Comparison of ENCODE assay signal across 20 cellular contexts in genomic region chr17:2487306-2487705, GRCh38. TPM values are rescaled to one million over a fixed set of nuclear protein-coding genes. Genes with fewer than 3 reads are reported as not detected.
DNase-seq lines count a peak whose midpoint lies in the region; ATAC-seq and TF ChIP-seq lines count a peak whose summit lies in the region.
"Had no signal": no experiment of that assay in that cellular context is flagged by ENCODE, and none has a peak within 500 bp of the region (broad histone marks: within the 10 kb centered on the region; RNA-seq: fewer than 3 reads in every experiment).

No MANE protein-coding gene starts in this region.

- H3K4me1 Mint-ChIP-seq in endothelial cell (ENCODE audit: unreplicated experiment), result peaks cover 27% of the 10 kb centered on the region
- H3K4me1 Mint-ChIP-seq in stimulated activated naive B cell treated with anti-CD40 and anti-IgM and Interleukin-4, amounts not matched to agents 10 μg/mL and 1 μg/mL and 100 μg/mL, for 72 hours, result peaks cover 18 to 24% of the 10 kb centered on the region in 2 donors

- DNase-seq in NCI-H510A treated with DMSO at 0.1 percent for 48 hours (lab: John Stamatoyannopoulos, UW) (peak; percentile 13), NCI-H510A (lab: John Stamatoyannopoulos, UW) (no peak), endothelial cell (ENCODE audit: low spot score) (no peak), prostate gland (ENCODE audit: low spot score) (peak; percentile 8), GM19240 (ENCODE audit: insufficient read length, low spot score) (no peak)
- no peak for DNase-seq in stimulated activated naive B cell treated with anti-CD40 and anti-IgM and Interleukin-4, amounts not matched to agents 10 μg/mL and 1 μg/mL and 100 μg/mL, for 72 hours
- DNase-seq: 8988T; DMS 273 treated with DMSO at 0.1 percent for 48 hours; Kasumi-1; NCI-H1105 treated with DMSO at 0.1 percent for 48 hours; NCI-H1694 treated with DMSO at 0.1 percent for 48 hours; NK-92 treated with Interleukin-12 subunit alpha and Interleukin-12 subunit beta, amount 100 ng/mL, for 24 hours; OCI-M1; RPMI8226; SIG-M5 had no signal

- no peak for TF ChIP-seq POLR2A in prostate gland (IDR thresholded peaks at IDR 0.05)

- intact Hi-C loops in prostate gland (cut with DNase I), result no loop called here

- H3K4me3 ChIP-seq in prostate gland, result no peak overlapping the region
- H3K4me3 ChIP-seq: HAP-1 had no signal

- H3K36me3 ChIP-seq in prostate gland, result no peaks in the 10 kb centered on the region

- H3K4me1 ChIP-seq in prostate gland (replicated peaks), result peaks cover 2% of the 10 kb centered on the region

- no peaks in the 10 kb centered on the region for H3K36me3 Mint-ChIP-seq in endothelial cell (ENCODE audit: low read depth, unreplicated experiment)
- H3K36me3 Mint-ChIP-seq in stimulated activated naive B cell treated with anti-CD40 and anti-IgM and Interleukin-4, amounts not matched to agents 10 μg/mL and 1 μg/mL and 100 μg/mL, for 72 hours, result peaks cover 3 to 23% of the 10 kb centered on the region in 2 donors

- TF ChIP-seq CTCF in VCaP (conservative IDR thresholded peaks at IDR 0.05) (no peak), endothelial cell (IDR thresholded peaks at IDR 0.05; ENCODE audit: unreplicated experiment) (no peak), prostate gland (IDR thresholded peaks at IDR 0.05) (no peak)

- no peak for ATAC-seq in stimulated activated naive B cell treated with anti-CD40 and anti-IgM and Interleukin-4, amounts not matched to agents 10 μg/mL and 1 μg/mL and 100 μg/mL, for 72 hours (replicated peaks)
- ATAC-seq in GM18858 (IDR thresholded peaks at IDR 0.05; ENCODE audit: unreplicated experiment), result no peak

- no peaks in the 10 kb centered on the region for H3K9me3 ChIP-seq in prostate gland
- H3K9me3 ChIP-seq: HAP-1 had no signal

- WGBS in prostate gland, result 55% methylated on average over 6 of the region's 6 CpGs

- H3K27me3 Mint-ChIP-seq in endothelial cell (ENCODE audit: unreplicated experiment), result peaks cover 1% of the 10 kb centered on the region
- H3K27me3 Mint-ChIP-seq in stimulated activated naive B cell treated with anti-CD40 and anti-IgM and Interleukin-4, amounts not matched to agents 10 μg/mL and 1 μg/mL and 100 μg/mL, for 72 hours, result no peaks in the 10 kb centered on the region
- H3K27me3 Mint-ChIP-seq: IgD-negative memory B cell had no signal

- H3K27ac ChIP-seq in VCaP, result peak overlapping the region; percentile 89
- peak overlapping the region in 1 of 2 donors; percentile 28 for H3K27ac ChIP-seq in prostate gland
- H3K27ac ChIP-seq: HL-60 had no signal

- no peak overlapping the region for H3K4me3 Mint-ChIP-seq in endothelial cell (ENCODE audit: unreplicated experiment)
- no peak overlapping the region for H3K4me3 Mint-ChIP-seq in stimulated activated naive B cell treated with anti-CD40 and anti-IgM and Interleukin-4, amounts not matched to agents 10 μg/mL and 1 μg/mL and 100 μg/mL, for 72 hours
- H3K4me3 Mint-ChIP-seq: IgD-negative memory B cell had no signal

- H3K27ac Mint-ChIP-seq in endothelial cell (ENCODE audit: unreplicated experiment), result peak overlapping the region; percentile 38
- H3K27ac Mint-ChIP-seq in stimulated activated naive B cell treated with anti-CD40 and anti-IgM and Interleukin-4, amounts not matched to agents 10 μg/mL and 1 μg/mL and 100 μg/mL, for 72 hours, result no peak overlapping the region
- H3K27ac Mint-ChIP-seq: IgD-negative memory B cell had no signal

- H3K27me3 ChIP-seq in prostate gland (replicated peaks; ENCODE audit: insufficient read depth), result no peaks in the 10 kb centered on the region

- no peaks in the 10 kb centered on the region for H3K9me3 Mint-ChIP-seq in endothelial cell (ENCODE audit: unreplicated experiment)
- H3K9me3 Mint-ChIP-seq in stimulated activated naive B cell treated with anti-CD40 and anti-IgM and Interleukin-4, amounts not matched to agents 10 μg/mL and 1 μg/mL and 100 μg/mL, for 72 hours, result no peaks in the 10 kb centered on the region
- H3K9me3 Mint-ChIP-seq: IgD-negative memory B cell had no signal

RNA-seq across cellular contexts. Expression of gene METTL16, which starts 24.4 kb away (rescaled TPM):
- total RNA-seq in endothelial cell (ENCODE audit: unreplicated experiment) (24.9 TPM), prostate gland (10 to 100 TPM; 46.6 to 47.9 TPM)

Comparison
In these comparisons a context has a peak if more than half of its experiments do, and no peak if none do; other contexts are left out.
1. DNase-seq: peak in NCI-H510A treated with DMSO at 0.1 percent for 48 hours (single experiment) and prostate gland (single experiment); none in NCI-H510A (single experiment), endothelial cell (single experiment), stimulated activated naive B cell treated with anti-CD40 and anti-IgM and Interleukin-4, amounts not matched to agents 10 μg/mL and 1 μg/mL and 100 μg/mL, for 72 hours (single experiment) and GM19240 (single experiment).